8 cellular contexts compared by ENCODE assay signal in the genomic region with DNA sequence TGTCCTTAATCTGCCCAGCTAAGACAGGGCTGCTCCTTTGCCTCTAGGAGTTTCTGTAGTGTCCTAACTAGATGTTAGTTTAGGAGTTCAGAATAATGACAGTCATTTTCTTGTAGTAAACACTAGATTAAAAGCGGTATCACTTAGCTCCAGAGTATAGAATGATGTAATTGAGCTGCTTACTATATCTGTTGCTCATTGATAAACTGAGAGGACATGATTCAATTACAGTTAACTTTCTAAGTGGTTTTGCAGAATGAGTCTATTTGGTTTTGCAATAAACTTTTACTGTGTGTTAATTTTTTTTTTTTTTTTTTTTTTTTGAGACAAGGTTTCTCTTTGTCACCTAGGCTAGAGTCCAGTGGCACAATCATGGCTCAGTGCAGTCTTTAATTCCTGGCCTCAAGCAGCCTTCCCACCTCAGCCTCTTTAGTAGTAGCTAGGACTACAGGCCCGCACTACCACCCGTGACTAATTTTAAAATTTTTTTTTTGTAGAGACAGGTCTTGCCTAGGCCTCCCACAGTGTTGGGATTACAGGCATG. TPM values are rescaled to one million over a fixed set of nuclear protein-coding genes. Genes with fewer than 3 reads are reported as not detected.
DNase-seq lines count a peak whose midpoint lies in the region; TF ChIP-seq lines count a peak whose summit lies in the region.

No MANE protein-coding gene starts in this region.

- peaks cover 56% of the 10 kb centered on the region for H3K79me2 ChIP-seq in MM.1S (ENCODE audit: low read length)

- H3K27ac ChIP-seq in esophagus muscularis mucosa (replicated peaks in 1 of 4) (peak overlapping the region in 2 of 4 donors; percentile 95 to 97), stomach (peak overlapping the region in 3 of 5 donors; percentile 94 to 96 (median 96)), MM.1S (ENCODE audit: low read length) (no peak overlapping the region), spleen (peak overlapping the region in 2 of 8 donors; percentile 13 to 90)

- H3K9me3 ChIP-seq in esophagus muscularis mucosa (no peaks in the 10 kb centered on the region), stomach (no peaks in the 10 kb centered on the region), MM.1S (replicated peaks; ENCODE audit: insufficient read depth, low read length) (no peaks in the 10 kb centered on the region), spleen (no peaks in the 10 kb centered on the region)

- intact Hi-C loops in activated naive CD4-positive, alpha-beta T cell treated with anti-CD3 and anti-CD28 coated beads for 36 hours (cut with micrococcal nuclease): loop anchor here (1.0 to 10.0 kb wide), 3 partner anchors 353 to 669 kb away; no protein-coding TSS in a partner anchor
- intact Hi-C loops in esophagus muscularis mucosa (cut with DNase I): loop anchor here (5.0 kb wide), 1 partner anchor 313 kb away; a partner anchor contains a TSS
- intact Hi-C loops in stomach (cut with DNase I; ENCODE audit: low total_unique reads): loop anchor here (10.0 kb wide), 1 partner anchor 321 kb away; no protein-coding TSS in a partner anchor
- intact Hi-C loops in spleen (cut with DNase I; ENCODE audit: low total_unique reads): no loop called here

- no peaks in the 10 kb centered on the region for H3K27me3 Mint-ChIP-seq in activated naive CD4-positive, alpha-beta T cell treated with anti-CD3 and anti-CD28 coated beads for 36 hours (ENCODE audit: low read depth)
- no peaks in the 10 kb centered on the region for H3K27me3 Mint-ChIP-seq in T-helper 1 cell treated with Interleukin-12 subunit alpha and Interleukin-12 subunit beta and Interleukin-4 antibody, amounts not matched to agents 30 μg/mL and 1 μg/mL, for 36 hours (ENCODE audit: low read depth)

- H3K36me3 ChIP-seq in esophagus muscularis mucosa (peaks cover 0 to 6% (median 2%) of the 10 kb centered on the region in 4 donors), stomach (peaks cover 0 to 9% (median 0%) of the 10 kb centered on the region in 4 donors), MM.1S (replicated peaks; ENCODE audit: insufficient read depth, low read length) (no peaks in the 10 kb centered on the region), spleen (peaks cover 0 to 20% (median 0%) of the 10 kb centered on the region in 6 donors)

- peak overlapping the region; percentile 65 for H3K4me3 Mint-ChIP-seq in activated naive CD4-positive, alpha-beta T cell treated with anti-CD3 and anti-CD28 coated beads for 36 hours
- peak overlapping the region; percentile 57 for H3K4me3 Mint-ChIP-seq in T-helper 1 cell treated with Interleukin-12 subunit alpha and Interleukin-12 subunit beta and Interleukin-4 antibody, amounts not matched to agents 30 μg/mL and 1 μg/mL, for 36 hours

- H3K27ac Mint-ChIP-seq in activated naive CD4-positive, alpha-beta T cell treated with anti-CD3 and anti-CD28 coated beads for 36 hours: peak overlapping the region; percentile 83
- no peak overlapping the region for H3K27ac Mint-ChIP-seq in T-helper 1 cell treated with Interleukin-12 subunit alpha and Interleukin-12 subunit beta and Interleukin-4 antibody, amounts not matched to agents 30 μg/mL and 1 μg/mL, for 36 hours

- H3F3A ChIP-seq in MM.1S (ENCODE audit: insufficient read depth, low read length): peaks cover 8% of the 10 kb centered on the region

- H3K4me1 ChIP-seq in esophagus muscularis mucosa: peaks cover 35 to 57% (median 40%) of the 10 kb centered on the region in 4 donors
- peaks cover 15 to 54% (median 31%) of the 10 kb centered on the region in 4 donors for H3K4me1 ChIP-seq in stomach
- 0 out of 2 replicates have a peak, but pooled peaks cover 7% of the 10 kb centered on the region for H3K4me1 ChIP-seq in MM.1S (ENCODE audit: low read length)
- peaks cover 16 to 59% (median 41%) of the 10 kb centered on the region in 6 donors for H3K4me1 ChIP-seq in spleen

- peaks cover 59% of the 10 kb centered on the region for H3K4me1 Mint-ChIP-seq in activated naive CD4-positive, alpha-beta T cell treated with anti-CD3 and anti-CD28 coated beads for 36 hours (ENCODE audit: low read depth)
- H3K4me1 Mint-ChIP-seq in T-helper 1 cell treated with Interleukin-12 subunit alpha and Interleukin-12 subunit beta and Interleukin-4 antibody, amounts not matched to agents 30 μg/mL and 1 μg/mL, for 36 hours (ENCODE audit: low read depth): peaks cover 19% of the 10 kb centered on the region

- peak overlapping the region in 3 of 4 donors; percentile 78 to 99 (median 98) for H3K4me3 ChIP-seq in esophagus muscularis mucosa
- H3K4me3 ChIP-seq in stomach: peak overlapping the region in 1 of 4 donors; percentile 77
- H3K4me3 ChIP-seq in MM.1S (ENCODE audit: low read length): no peak overlapping the region
- H3K4me3 ChIP-seq in spleen: peak overlapping the region in 1 of 8 donors; percentile 91

- H4K20me1 ChIP-seq in MM.1S (ENCODE audit: insufficient read depth, low read length): no peaks in the 10 kb centered on the region

- peak; percentile 9 for DNase-seq in activated naive CD4-positive, alpha-beta T cell treated with anti-CD3 and anti-CD28 coated beads for 36 hours
- no peak for DNase-seq in activated naive CD4-positive, alpha-beta T cell (lab: John Stamatoyannopoulos, UW)
- DNase-seq in esophagus muscularis mucosa (ENCODE audit: extremely low spot score): no peak
- no peak for DNase-seq in stomach
- no peak for DNase-seq in MM.1S
- no peak for DNase-seq in UCSD-AML1 (lab: John Stamatoyannopoulos, UW; ENCODE audit: unreplicated experiment)
- DNase-seq in spleen: no peak

- no peak overlapping the region for H2AFZ ChIP-seq in MM.1S (ENCODE audit: low read length)

- CTCF ChIA-PET in activated naive CD4-positive, alpha-beta T cell treated with anti-CD3 and anti-CD28 coated beads for 36 hours (lab: Charles Lee): interaction anchor here (0.6 to 4.6 kb wide), 4 partner anchors 9 to 164 kb away, joined by 3 to 29 read pairs (median 7); no protein-coding TSS in a partner anchor

- 76% methylated on average over 3 of the region's 3 CpGs for WGBS in esophagus muscularis mucosa
- WGBS in stomach, 5 donors: 70 to 85% (median 75%) methylated on average over 3 of the region's 3 CpGs
- WGBS in spleen, 5 donors: 78 to 91% (median 87%) methylated on average over 3 of the region's 3 CpGs

- TF ChIP-seq CTCF in esophagus muscularis mucosa (IDR thresholded peaks at IDR 0.05): no peak
- TF ChIP-seq CTCF in stomach (IDR thresholded peaks at IDR 0.05): no peak
- TF ChIP-seq CTCF in MM.1S (IDR thresholded peaks at IDR 0.05; ENCODE audit: low read length): no peak
- TF ChIP-seq CTCF in spleen (IDR thresholded peaks at IDR 0.05 in 8 of 11, conservative IDR thresholded peaks at IDR 0.05 in 3 of 11): no peak

- H3K9me2 ChIP-seq in MM.1S (replicated peaks; ENCODE audit: insufficient read depth, low read length): no peaks in the 10 kb centered on the region

- no peak overlapping the region for H3K9ac ChIP-seq in MM.1S (ENCODE audit: low read length)

- TF ChIP-seq POLR2A in esophagus muscularis mucosa (IDR thresholded peaks at IDR 0.05; ENCODE audit: low read depth) (no peak), stomach (IDR thresholded peaks at IDR 0.05) (no peak), spleen (IDR thresholded peaks at IDR 0.05) (no peak)

- H3K27me3 ChIP-seq in esophagus muscularis mucosa (no peaks in the 10 kb centered on the region), stomach (no peaks in the 10 kb centered on the region), MM.1S (replicated peaks; ENCODE audit: insufficient read depth, low read length) (no peaks in the 10 kb centered on the region), spleen (replicated peaks in 1 of 7) (no peaks in the 10 kb centered on the region)

- H3K36me3 Mint-ChIP-seq in activated naive CD4-positive, alpha-beta T cell treated with anti-CD3 and anti-CD28 coated beads for 36 hours (ENCODE audit: low read depth): peaks cover 16% of the 10 kb centered on the region
- H3K36me3 Mint-ChIP-seq in T-helper 1 cell treated with Interleukin-12 subunit alpha and Interleukin-12 subunit beta and Interleukin-4 antibody, amounts not matched to agents 30 μg/mL and 1 μg/mL, for 36 hours (ENCODE audit: low read depth): peaks cover 13% of the 10 kb centered on the region

- no peaks in the 10 kb centered on the region for H3K9me3 Mint-ChIP-seq in activated naive CD4-positive, alpha-beta T cell treated with anti-CD3 and anti-CD28 coated beads for 36 hours
- H3K9me3 Mint-ChIP-seq in T-helper 1 cell treated with Interleukin-12 subunit alpha and Interleukin-12 subunit beta and Interleukin-4 antibody, amounts not matched to agents 30 μg/mL and 1 μg/mL, for 36 hours: no peaks in the 10 kb centered on the region

- no peak overlapping the region for H3K4me2 ChIP-seq in MM.1S (ENCODE audit: low read depth, low read length)

- TF ChIP-seq EP300 in esophagus muscularis mucosa (IDR thresholded peaks at IDR 0.05): no peak
- TF ChIP-seq EP300 in stomach (IDR thresholded peaks at IDR 0.05): no peak

RNA-seq across cellular contexts. Expression of a gene that starts 1.8 kb away (rescaled TPM):
- 10 to 100 TPM; 21.5 to 21.6 TPM for total RNA-seq in activated naive CD4-positive, alpha-beta T cell treated with anti-CD3 and anti-CD28 coated beads for 36 hours
- total RNA-seq in esophagus muscularis mucosa: 10 to 100 TPM in 2 of 4 donors, 1 to 10 TPM in 2; 8.6 to 18.7 (median 9.7) TPM
- total RNA-seq in stomach: 10 to 100 TPM in 4 of 5 donors, 1 to 10 TPM in 1; 3.5 to 20.7 (median 12.7) TPM
- 10 to 100 TPM; 29.9 to 42.0 (median 33.7) TPM for polyA plus RNA-seq in stomach
- 10 to 100 TPM; 20.0 to 25.9 (median 23.9) TPM for total RNA-seq in spleen
- polyA plus RNA-seq in spleen: 10 to 100 TPM; 17.4 to 27.0 (median 22.3) TPM
